ENCODE assay signal across 8 cellular contexts in genomic region chr10:124740374-124741280, GRCh38. TPM values are rescaled to one million over a fixed set of nuclear protein-coding genes. Genes with fewer than 3 reads are reported as not detected.
DNase-seq lines count a peak whose midpoint lies in the region; ATAC-seq and TF ChIP-seq lines count a peak whose summit lies in the region.

No MANE protein-coding gene starts in this region.

- no peak overlapping the region for H2AFZ ChIP-seq in smooth muscle cell (ENCODE audit: low read depth)

- peak overlapping the region; percentile 53 for H3K4me2 ChIP-seq in smooth muscle cell

- H3K36me3 ChIP-seq in BJ (ENCODE audit: control insufficient read depth, insufficient read depth, low read length) (no peaks in the 10 kb centered on the region), smooth muscle cell (ENCODE audit: low read depth) (no peaks in the 10 kb centered on the region)

- peak; percentile 5 for ATAC-seq in GM19372 (IDR thresholded peaks at IDR 0.05; ENCODE audit: low read depth, unreplicated experiment)

- peaks cover 70% of the 10 kb centered on the region for H4K20me1 ChIP-seq in smooth muscle cell (ENCODE audit: low read depth)

- no peak overlapping the region for H3K27ac ChIP-seq in smooth muscle cell (ENCODE audit: low read depth)

- H3K4me3 ChIP-seq in BJ (ENCODE audit: low read depth, low read length) (peak overlapping the region; percentile 6; the same call in 1 of the 2 replicates), iPS-18c (ENCODE audit: insufficient read depth, low read depth, low read length) (peak overlapping the region; percentile 21; the same call in 1 of the 2 replicates), smooth muscle cell (peak overlapping the region; percentile 11)

- no peaks in the 10 kb centered on the region for H3K27me3 ChIP-seq in BJ (ENCODE audit: control insufficient read depth, insufficient read depth, low read length)
- no peaks in the 10 kb centered on the region for H3K27me3 ChIP-seq in smooth muscle cell (ENCODE audit: low read depth)

- in situ Hi-C loops in KBM-7 (cut with MboI; ENCODE audit: low pct_unique_long_range_greater_than_20kb, low sequenced_read_pairs) = loop anchor here (25.0 kb wide), 1 partner anchor 203 kb away; no protein-coding TSS in a partner anchor

- H3F3A ChIP-seq in smooth muscle cell (ENCODE audit: low read depth) = peaks cover 16% of the 10 kb centered on the region

- TF ChIP-seq CTCF in BJ (IDR thresholded peaks at IDR 0.05; ENCODE audit: insufficient read depth, low read depth, low read length) = no peak
- TF ChIP-seq CTCF in smooth muscle cell (IDR thresholded peaks at IDR 0.05; ENCODE audit: borderline replicate concordance, insufficient read depth, poor library complexity, severe bottlenecking) = no peak

- H3K79me2 ChIP-seq in smooth muscle cell (ENCODE audit: low read depth) = no peaks in the 10 kb centered on the region

- POLR2A ChIA-PET in BJ (lab: Charles Lee) = no interaction called here

- H3K9me3 ChIP-seq in iPS-18c (ENCODE audit: control insufficient read depth, insufficient read depth, low read length) (no peaks in the 10 kb centered on the region), smooth muscle cell (replicated peaks; ENCODE audit: low read depth) (no peaks in the 10 kb centered on the region)

- 33% methylated on average over 18 of the region's 18 CpGs for WGBS in smooth muscle cell (ENCODE audit: low lambda C conversion rate)

- no peak overlapping the region for H3K9ac ChIP-seq in smooth muscle cell (ENCODE audit: low read depth)

- H3K4me1 ChIP-seq in smooth muscle cell (ENCODE audit: low read depth) = peaks cover 48% of the 10 kb centered on the region

- CTCF ChIA-PET in BJ (lab: Yijun Ruan, JAX) = interaction anchor here (0.6 to 4.9 kb wide), 32 partner anchors 8 to 220 kb away, joined by 3 to 59 read pairs (median 6); no protein-coding TSS in a partner anchor

- DNase-seq in BJ (ENCODE audit: low read depth) (no peak), KBM-7 (peak; percentile 81), amygdala (lab: John Stamatoyannopoulos, UW) (peak in 36 of 56 donors; percentile 23 to 80 (median 54)), smooth muscle cell (lab: John Stamatoyannopoulos, UW; ENCODE audit: unreplicated experiment) (no peak), NCI-H2029 (lab: John Stamatoyannopoulos, UW) (no peak)
- DNase-seq in stimulated activated CD4-positive, alpha-beta T cell treated with anti-CD3 and anti-CD28 coated beads, Interleukin-4, amount 100 ng/mL, for 4 hours = no peak

RNA-seq across cellular contexts. Expression of gene FAM53B, which starts 3.6 kb away (rescaled TPM):
- polyA plus RNA-seq in BJ (2011; rRNA removed) (3.1 and 3.9 TPM in 2 replicates), smooth muscle cell (5.5 and 9.3 TPM in 2 replicates)
- polyA minus RNA-seq in BJ (2011; rRNA and poly(A)+ RNA removed) = 12.5 and 15.4 TPM in 2 replicates
- total RNA-seq in smooth muscle cell = 6.2 and 9.3 TPM in 2 replicates

RNA-seq across cellular contexts. Expression of gene EEF1AKMT2, which starts 51.1 kb away (rescaled TPM):
- polyA plus RNA-seq in BJ (2011; rRNA removed) (8.0 and 14.3 TPM in 2 replicates), smooth muscle cell (20.1 and 20.5 TPM in 2 replicates)
- polyA minus RNA-seq in BJ (2011; rRNA and poly(A)+ RNA removed) = 3.5 and 6.2 TPM in 2 replicates
- total RNA-seq in smooth muscle cell = 26.4 and 31.0 TPM in 2 replicates

Comparison
In these comparisons a context has a peak if more than half of its experiments do, and no peak if none do; other contexts are left out.
1. DNase-seq: peak in KBM-7 (single experiment) and amygdala (36 of 56); none in BJ (single experiment), smooth muscle cell (single experiment), stimulated activated CD4-positive, alpha-beta T cell treated with anti-CD3 and anti-CD28 coated beads, Interleukin-4, amount 100 ng/mL, for 4 hours (0 of 2) and NCI-H2029 (single experiment).
2. Peak in every context shown above with its lines, with median percentiles within 50 percentile points of each other: H3K4me3 ChIP-seq.